ENCODE assay signal across 8 cellular contexts in genomic region chr22:41448189-41448808, GRCh38. TPM values are rescaled to one million over a fixed set of nuclear protein-coding genes. Genes with fewer than 3 reads are reported as not detected.
A peak's percentile ranks its signal among the peaks of the same experiment; 100 is the strongest.
DNase-seq lines count a peak whose midpoint lies in the region; ATAC-seq, FAIRE-seq and TF ChIP-seq lines count a peak whose summit lies in the region.

No MANE protein-coding gene starts in this region.

- dilution Hi-C loops in endothelial cell of umbilical vein (cut with MboI; ENCODE audit: extremely low pct_ligation_motif_present, low sequenced_read_pairs), result no loop called here

- H3F3A ChIP-seq in OCI-LY1 (ENCODE audit: insufficient read depth, low read length), result no peaks in the 10 kb centered on the region

- peak; percentile 47 for ATAC-seq in GM21447 (IDR thresholded peaks at IDR 0.05; ENCODE audit: unreplicated experiment)

- H3K27ac ChIP-seq in OCI-LY1 (ENCODE audit: low read depth, low read length, poor library complexity, severe bottlenecking) (peak overlapping the region; percentile 98), endothelial cell of umbilical vein (ENCODE audit: insufficient read depth, low read depth, low read length) (peak overlapping the region; percentile 83)

- H3K36me3 Mint-ChIP-seq in mesothelial cell of epicardium, result peaks cover 2% of the 10 kb centered on the region

- H3K9me3 Mint-ChIP-seq in mesothelial cell of epicardium, result no peaks in the 10 kb centered on the region

- CTCF ChIA-PET in endothelial cell of umbilical vein (lab: Charles Lee), result interaction anchor here (0.5 to 2.1 kb wide), 10 partner anchors 9 to 149 kb away, joined by 3 to 13 read pairs (median 4); partner anchors contain the start of genes ACO2, PHF5A and TEF

- peak overlapping the region; percentile 98 for H3K4me3 Mint-ChIP-seq in mesothelial cell of epicardium

- no peaks in the 10 kb centered on the region for H3K9me2 ChIP-seq in OCI-LY1 (ENCODE audit: low read depth, low read length)

- H3K9ac ChIP-seq in OCI-LY1 (ENCODE audit: low read length) (peak overlapping the region; percentile 95), endothelial cell of umbilical vein (replicated peaks; ENCODE audit: extremely low read depth, insufficient read depth, low read length) (peak overlapping the region; percentile 83)

- peak overlapping the region; percentile 99 for H3K27ac Mint-ChIP-seq in mesothelial cell of epicardium

- BruUV-seq in endothelial cell of umbilical vein (replicated peaks; lab: Mats Ljungman, UMichigan), result no TSS peak

- POLR2A ChIA-PET in endothelial cell of umbilical vein (lab: Charles Lee), result interaction anchor here (0.9 to 1.0 kb wide), 3 partner anchors 20 to 173 kb away, joined by 3 to 8 read pairs (median 3); partner anchors contain the start of genes ACO2, PHF5A and XRCC6

- H2AFZ ChIP-seq in OCI-LY1 (ENCODE audit: low read length), result no peak overlapping the region
- peak overlapping the region; percentile 63 for H2AFZ ChIP-seq in endothelial cell of umbilical vein (ENCODE audit: low read depth, low read length)

- H3K9me3 ChIP-seq in OCI-LY1 (ENCODE audit: low read length) (no peaks in the 10 kb centered on the region), endothelial cell of umbilical vein (replicated peaks; ENCODE audit: control insufficient read depth, insufficient read depth, low read length) (no peaks in the 10 kb centered on the region)

- peak; percentile 19 for TF ChIP-seq POLR2A in endothelial cell of umbilical vein (IDR thresholded peaks at IDR 0.05; ENCODE audit: low read depth, low read length)

- H3K9me1 ChIP-seq in endothelial cell of umbilical vein (replicated peaks; ENCODE audit: control insufficient read depth, extremely low read depth, insufficient read depth, low read length), result no peaks in the 10 kb centered on the region

- H3K4me1 ChIP-seq in OCI-LY1 (ENCODE audit: insufficient read depth, low read length, severe bottlenecking) (peaks cover 21% of the 10 kb centered on the region), endothelial cell of umbilical vein (ENCODE audit: control insufficient read depth, extremely low read depth, insufficient read depth, low read length) (peaks cover 4% of the 10 kb centered on the region)

- H3K27me3 Mint-ChIP-seq in mesothelial cell of epicardium (ENCODE audit: low read depth), result no peaks in the 10 kb centered on the region

- peaks cover 22% of the 10 kb centered on the region for H3K79me2 ChIP-seq in OCI-LY1 (ENCODE audit: insufficient read depth, low read length)
- peaks cover 31% of the 10 kb centered on the region for H3K79me2 ChIP-seq in endothelial cell of umbilical vein (ENCODE audit: control insufficient read depth, insufficient read depth, low read length)

- H3K4me1 Mint-ChIP-seq in mesothelial cell of epicardium, result peaks cover 18% of the 10 kb centered on the region

- H4K20me1 ChIP-seq in OCI-LY1 (ENCODE audit: insufficient read depth, low read length), result no peaks in the 10 kb centered on the region
- H4K20me1 ChIP-seq in endothelial cell of umbilical vein (replicated peaks; ENCODE audit: control insufficient read depth, extremely low read depth, insufficient read depth, low read length), result no peaks in the 10 kb centered on the region

- intact Hi-C loops in endothelial cell of umbilical vein (cut with micrococcal nuclease), result loop anchor here (1.0 kb wide), 2 partner anchors 20 to 67 kb away; partner anchors contain the start of genes PHF5A and TEF

- FAIRE-seq in endothelial cell of umbilical vein (lab: Jason Lieb, UNC), result peak; percentile 99

- no peak for TF ChIP-seq CTCF in OCI-LY1 (IDR thresholded peaks at IDR 0.05; ENCODE audit: low read length)
- no peak for TF ChIP-seq CTCF in endothelial cell of umbilical vein (IDR thresholded peaks at IDR 0.05; ENCODE audit: extremely low read depth in 1 of 2, insufficient read depth in 1 of 2, low read depth in 1 of 2, low read length in 2 of 2)
- TF ChIP-seq CTCF in mesothelial cell of epicardium (IDR thresholded peaks at IDR 0.05; ENCODE audit: unreplicated experiment), result no peak

- DNase-seq in COLO668 (lab: John Stamatoyannopoulos, UW; ENCODE audit: unreplicated experiment) (peak; percentile 94), HuH-7 (ENCODE audit: low spot score) (peak; percentile 91), activated T-cell treated with anti-CD3 and anti-CD28 coated beads for 1 hour (ENCODE audit: low read depth) (peak; percentile 81), endothelial cell of umbilical vein (ENCODE audit: low read depth, low spot score) (peak; percentile 100), mesothelial cell of epicardium (ENCODE audit: low spot score in 2 of 2, unreplicated experiment in 2 of 2) (peak; percentile 84 to 89)
- DNase-seq in stimulated activated CD8-positive, alpha-beta memory T cell treated with anti-CD3 and anti-CD28 coated beads, Interleukin-15, amount 100 ng/mL, for 4 hours (ENCODE audit: low read depth in 2 of 2), result peak; percentile 77 to 87

- peaks cover 6% of the 10 kb centered on the region; the same call in 1 of the 2 replicates for H3K36me3 ChIP-seq in OCI-LY1 (ENCODE audit: insufficient read depth, low read length)
- H3K36me3 ChIP-seq in endothelial cell of umbilical vein (ENCODE audit: control insufficient read depth in 2 of 2, extremely low read depth in 1 of 2, insufficient read depth in 2 of 2, low read length in 2 of 2), result no peaks in the 10 kb centered on the region

- H3K4me3 ChIP-seq in OCI-LY1 (ENCODE audit: low read depth, low read length, poor library complexity, severe bottlenecking), result peak overlapping the region; percentile 87
- H3K4me3 ChIP-seq in endothelial cell of umbilical vein (replicated peaks in 1 of 3; ENCODE audit: insufficient read depth in 1 of 3, low read depth in 1 of 3, low read length in 3 of 3), result peak overlapping the region; percentile 83 to 96 (median 95)

- H3K4me2 ChIP-seq in OCI-LY1 (ENCODE audit: low read length), result peak overlapping the region; percentile 92
- peak overlapping the region; percentile 92 for H3K4me2 ChIP-seq in endothelial cell of umbilical vein (ENCODE audit: insufficient read depth, low read length)

- H3K27me3 ChIP-seq in OCI-LY1 (ENCODE audit: insufficient read depth, low read length) (no peaks in the 10 kb centered on the region), endothelial cell of umbilical vein (ENCODE audit: control insufficient read depth in 2 of 2, insufficient read depth in 2 of 2, low read length in 2 of 2) (no peaks in the 10 kb centered on the region)

TF ChIP-seq in endothelial cell of umbilical vein, 7 proteins besides CTCF, POLR2A, EP300 and RAD21:
- peak; percentile 55 for TF ChIP-seq POLR2AphosphoS5 (IDR thresholded peaks at IDR 0.05; ENCODE audit: insufficient read depth, low read depth, low read length)
- peak; percentile 14 for TF ChIP-seq FOS (IDR thresholded peaks at IDR 0.05; ENCODE audit: borderline replicate concordance, insufficient read depth, low read length)
- TF ChIP-seq MYC (IDR thresholded peaks at IDR 0.05; ENCODE audit: low read depth, low read length), result peak; percentile 76
- peak; percentile 57 for TF ChIP-seq MAX (IDR thresholded peaks at IDR 0.05; ENCODE audit: insufficient read depth, insufficient read length)
- no peak for TF ChIP-seq EZH2 (IDR thresholded peaks at IDR 0.05; ENCODE audit: borderline replicate concordance, low read depth, low read length, severe bottlenecking)
- no peak for TF ChIP-seq GATA2 (IDR thresholded peaks at IDR 0.05; ENCODE audit: insufficient read depth, insufficient read length, low read depth, low read length)

RNA-seq across cellular contexts. Expression of gene TOB2, which starts 1.7 kb away (rescaled TPM):
- total RNA-seq in endothelial cell of umbilical vein (39.4 and 44.7 TPM in 2 replicates), mesothelial cell of epicardium (40.2 to 44.0 TPM (median 42.1 TPM) in 3 replicates)
- 21.7 and 23.2 TPM in 2 replicates for polyA plus RNA-seq in endothelial cell of umbilical vein
- polyA plus RNA-seq in endothelial cell of umbilical vein (2011; cell fraction: cytosol; rRNA removed), result 20.4 and 20.6 TPM in 2 replicates
- 11.4 and 11.7 TPM in 2 replicates for polyA plus RNA-seq in endothelial cell of umbilical vein (2011; cell fraction: nucleus; rRNA removed)
- 19.8 and 23.9 TPM in 2 replicates for polyA plus RNA-seq in endothelial cell of umbilical vein (2012)
- polyA minus RNA-seq in endothelial cell of umbilical vein, result 19.8 and 23.1 TPM in 2 replicates
- polyA minus RNA-seq in endothelial cell of umbilical vein (2011; cell fraction: cytosol; rRNA and poly(A)+ RNA removed), result 13.4 TPM
- 6.5 and 7.0 TPM in 2 replicates for polyA minus RNA-seq in endothelial cell of umbilical vein (2011; cell fraction: nucleus; rRNA and poly(A)+ RNA removed)

RNA-seq across cellular contexts. Expression of gene PHF5A, which starts 20.2 kb away (rescaled TPM):
- 55.9 and 63.7 TPM in 2 replicates for total RNA-seq in endothelial cell of umbilical vein
- polyA plus RNA-seq in endothelial cell of umbilical vein, result 51.8 and 61.1 TPM in 2 replicates
- 65.5 and 70.9 TPM in 2 replicates for polyA plus RNA-seq in endothelial cell of umbilical vein (2011; cell fraction: cytosol; rRNA removed)
- 27.0 and 36.6 TPM in 2 replicates for polyA plus RNA-seq in endothelial cell of umbilical vein (2011; cell fraction: nucleus; rRNA removed)
- polyA plus RNA-seq in endothelial cell of umbilical vein (2012), result 38.4 and 51.8 TPM in 2 replicates
- 54.0 and 58.0 TPM in 2 replicates for polyA minus RNA-seq in endothelial cell of umbilical vein
- polyA minus RNA-seq in endothelial cell of umbilical vein (2011; cell fraction: cytosol; rRNA and poly(A)+ RNA removed), result 18.6 TPM
- 7.7 and 9.0 TPM in 2 replicates for polyA minus RNA-seq in endothelial cell of umbilical vein (2011; cell fraction: nucleus; rRNA and poly(A)+ RNA removed)
- 38.0 to 47.8 TPM (median 44.2 TPM) in 3 replicates for total RNA-seq in mesothelial cell of epicardium

RNA-seq across cellular contexts. Expression of gene ACO2, which starts 20.6 kb away (rescaled TPM):
- total RNA-seq in endothelial cell of umbilical vein, result 79.1 and 79.7 TPM in 2 replicates
- polyA plus RNA-seq in endothelial cell of umbilical vein, result 62.0 and 63.8 TPM in 2 replicates
- 48.9 and 49.9 TPM in 2 replicates for polyA plus RNA-seq in endothelial cell of umbilical vein (2011; cell fraction: cytosol; rRNA removed)
- 81.7 and 89.1 TPM in 2 replicates for polyA plus RNA-seq in endothelial cell of umbilical vein (2011; cell fraction: nucleus; rRNA removed)
- 72.1 and 81.8 TPM in 2 replicates for polyA plus RNA-seq in endothelial cell of umbilical vein (2012)
- 53.7 and 54.7 TPM in 2 replicates for polyA minus RNA-seq in endothelial cell of umbilical vein
- polyA minus RNA-seq in endothelial cell of umbilical vein (2011; cell fraction: cytosol; rRNA and poly(A)+ RNA removed), result 20.1 TPM
- 35.2 and 43.7 TPM in 2 replicates for polyA minus RNA-seq in endothelial cell of umbilical vein (2011; cell fraction: nucleus; rRNA and poly(A)+ RNA removed)
- 66.9 to 69.9 TPM (median 69.4 TPM) in 3 replicates for total RNA-seq in mesothelial cell of epicardium

Comparison
In these comparisons a context has a peak if more than half of its experiments do, and no peak if none do; other contexts are left out.
1. Peak in every context shown above with its lines: DNase-seq, ATAC-seq, H3K4me3 ChIP-seq and H3K27ac ChIP-seq.